18 cellular contexts compared by ENCODE assay signal in the genomic region with DNA sequence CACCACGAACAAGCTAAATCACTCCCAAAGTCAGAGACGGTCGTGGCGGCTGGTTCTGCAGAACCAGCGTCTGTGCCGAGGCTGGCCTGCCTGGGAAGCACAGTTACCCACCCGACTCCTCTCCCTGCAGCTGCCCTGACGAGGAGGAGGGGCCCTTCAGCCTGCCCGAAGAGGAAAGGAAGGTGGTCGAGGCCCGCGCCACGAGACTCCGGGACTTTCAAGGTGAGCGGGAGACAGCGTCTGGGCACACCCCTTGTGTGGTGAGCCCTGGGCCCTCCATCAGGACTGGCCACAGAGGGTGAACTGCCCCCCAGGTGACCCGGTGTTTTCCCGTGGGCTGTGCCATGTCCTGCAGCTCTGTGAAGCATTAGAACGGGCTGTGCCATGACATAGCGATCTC. TPM values are rescaled to one million over a fixed set of nuclear protein-coding genes. Genes with fewer than 3 reads are reported as not detected.
DNase-seq lines count a peak whose midpoint lies in the region; ATAC-seq and TF ChIP-seq lines count a peak whose summit lies in the region.
"Had no signal": no experiment of that assay in that cellular context is flagged by ENCODE, and none has a peak within 500 bp of the region (broad histone marks: within the 10 kb centered on the region; RNA-seq: fewer than 3 reads in every experiment).

No MANE protein-coding gene starts in this region.

- no peak for DNase-seq in RWPE2 (ENCODE audit: low spot score)
- no peak for DNase-seq in epithelial cell of prostate (ENCODE audit: low read depth, low spot score)
- DNase-seq in osteocyte (ENCODE audit: extremely low spot score, unreplicated experiment) = no peak
- DNase-seq in cerebellar nuclear complex (lab: John Stamatoyannopoulos, UW) = no peak
- no peak for DNase-seq in GM20000 (ENCODE audit: low spot score)
- no peak for DNase-seq in vagina (ENCODE audit: extremely low spot score in 2 of 2)
- DNase-seq: CD4-positive, CD25-positive, alpha-beta regulatory T cell; DMS79; HFFc6; NCI-H1417; NCI-H187; NCI-H2107; NCI-H446 treated with DMSO at 0.1 percent for 48 hours; NCI-H526 treated with DMSO at 0.1 percent for 48 hours; SIG-M5 had no signal

- H3K27ac ChIP-seq in RWPE2 (ENCODE audit: poor library complexity, severe bottlenecking) (peak overlapping the region; percentile 98), epithelial cell of prostate (peak overlapping the region; percentile 34), vagina (no peak overlapping the region)

- peaks cover 90% of the 10 kb centered on the region for H3K36me3 ChIP-seq in RWPE2 (ENCODE audit: low read depth)
- H3K36me3 ChIP-seq in vagina = peaks cover 4 to 83% of the 10 kb centered on the region in 2 donors

- intact Hi-C loops in vagina (cut with DNase I) = no loop called here

- TF ChIP-seq CTCF in RWPE2 (IDR thresholded peaks at IDR 0.05; ENCODE audit: poor library complexity, severe bottlenecking) (no peak), osteocyte (IDR thresholded peaks at IDR 0.05) (no peak), GM20000 (IDR thresholded peaks at IDR 0.05; ENCODE audit: extremely low read depth, missing control alignments) (no peak), vagina (IDR thresholded peaks at IDR 0.05) (no peak)

- H3K4me3 ChIP-seq in RWPE2 (ENCODE audit: severe bottlenecking) = no peak overlapping the region
- H3K4me3 ChIP-seq in vagina = no peak overlapping the region
- H3K4me3 ChIP-seq: K562, MG63 had no signal

- H3K9me3 Mint-ChIP-seq in osteocyte (ENCODE audit: unreplicated experiment) = no peaks in the 10 kb centered on the region

- H3K4me1 ChIP-seq in RWPE2 (ENCODE audit: insufficient read depth, poor library complexity, severe bottlenecking) (peaks cover 16% of the 10 kb centered on the region), vagina (no peaks in the 10 kb centered on the region)

- H3K27ac Mint-ChIP-seq in osteocyte (ENCODE audit: unreplicated experiment) = peak overlapping the region; percentile 31
- H3K27ac Mint-ChIP-seq: CD4-positive, CD25-positive, alpha-beta regulatory T cell had no signal

- no peak overlapping the region for H3K4me3 Mint-ChIP-seq in osteocyte (ENCODE audit: unreplicated experiment)
- H3K4me3 Mint-ChIP-seq: CD4-positive, CD25-positive, alpha-beta regulatory T cell; HFFc6 had no signal

- no peak for TF ChIP-seq POLR2A in vagina (IDR thresholded peaks at IDR 0.05)

- peaks cover 7% of the 10 kb centered on the region for H3K4me1 Mint-ChIP-seq in osteocyte (ENCODE audit: unreplicated experiment)

- H3K9me3 ChIP-seq in RWPE2 (ENCODE audit: severe bottlenecking) (peaks cover 3% of the 10 kb centered on the region), vagina (no peaks in the 10 kb centered on the region)

- H3K27me3 ChIP-seq in RWPE2 (ENCODE audit: insufficient read depth, poor library complexity, severe bottlenecking) (no peaks in the 10 kb centered on the region), vagina (no peaks in the 10 kb centered on the region)
- H3K27me3 ChIP-seq: MG63 had no signal

- ATAC-seq in RWPE2 (ENCODE audit: low read depth) (no peak), HG02970 (IDR thresholded peaks at IDR 0.05; ENCODE audit: low FRiP score, unreplicated experiment) (no peak)
- ATAC-seq: K562 had no signal

- H3K36me3 Mint-ChIP-seq in osteocyte (ENCODE audit: unreplicated experiment) = peaks cover 24% of the 10 kb centered on the region

- H3K27me3 Mint-ChIP-seq in osteocyte (ENCODE audit: unreplicated experiment) = no peaks in the 10 kb centered on the region
- H3K27me3 Mint-ChIP-seq: CD4-positive, CD25-positive, alpha-beta regulatory T cell had no signal

RNA-seq across cellular contexts. Expression of gene PEX11G, which starts 29.1 kb away (rescaled TPM):
- total RNA-seq in osteocyte (2.1 and 2.5 TPM in 2 replicates), vagina (2.7 TPM)
- total RNA-seq: CD4-positive, CD25-positive, alpha-beta regulatory T cell had no signal

RNA-seq across cellular contexts. Expression of gene ZNF358, which starts 56.1 kb away (rescaled TPM):
- total RNA-seq in osteocyte (84.4 and 93.5 TPM in 2 replicates), vagina (87.4 TPM)
